ENCODE assay signal across 7 cellular contexts in the genomic region with DNA sequence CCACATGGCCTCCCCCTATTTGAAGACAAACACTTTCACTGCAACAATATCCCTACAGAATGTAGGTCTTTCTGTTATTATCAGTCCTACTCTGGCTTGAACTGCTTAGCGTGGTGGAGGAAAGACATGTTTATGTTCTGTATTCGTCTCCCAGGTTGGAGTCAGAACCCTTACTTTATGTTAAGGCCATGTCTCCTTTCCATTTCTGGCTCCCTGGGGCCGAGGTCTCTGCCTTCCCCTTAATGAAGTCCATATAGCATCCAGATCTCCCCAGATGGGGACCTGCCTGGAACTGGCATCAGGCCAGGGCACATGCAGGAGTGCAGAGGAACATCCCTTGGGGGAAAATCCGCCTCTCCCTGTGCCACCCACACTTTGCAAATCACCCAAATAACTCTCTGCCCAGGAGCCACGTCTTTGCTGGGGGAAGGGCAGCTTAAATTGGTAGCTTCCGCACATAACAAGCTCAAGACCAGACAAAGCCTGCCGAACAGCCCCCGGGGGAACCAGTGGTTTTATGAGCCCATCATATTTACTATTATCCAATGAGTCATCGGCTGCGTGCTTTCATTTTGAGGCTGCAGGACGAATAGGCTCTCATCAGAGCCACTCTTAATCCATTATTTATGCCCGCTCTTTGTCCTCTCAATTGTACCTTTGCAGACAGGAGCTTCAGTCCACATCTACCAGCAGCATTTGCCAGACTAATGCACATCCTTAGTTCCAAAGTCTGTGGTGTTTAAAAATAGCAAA.
DNase-seq lines count a peak whose midpoint lies in the region; ATAC-seq and TF ChIP-seq lines count a peak whose summit lies in the region.

No MANE protein-coding gene starts in this region.

- H3K79me2 ChIP-seq in GM23248 (ENCODE audit: insufficient read depth): no peaks in the 10 kb centered on the region

- intact Hi-C loops in testis (cut with DNase I; ENCODE audit: low total_unique reads): no loop called here

- no peak overlapping the region for H3K9ac ChIP-seq in GM23248

- no peak overlapping the region for H3K27ac Mint-ChIP-seq in activated naive CD8-positive, alpha-beta T cell treated with anti-CD3 and anti-CD28 coated beads, Interleukin-2, amount 50 U/mL, for 24 hours
- peak overlapping the region; percentile 30 to 93 (median 66) for H3K27ac Mint-ChIP-seq in naive B cell

- H3K4me3 ChIP-seq in GM23248 (peak overlapping the region; percentile 42), testis (no peak overlapping the region)

- WGBS in GM23248 (ENCODE audit: low coverage in 1 of 2, low lambda C conversion rate in 2 of 2, missing lambda C conversion rate in 2 of 2), 2 experiments: 24 to 25% methylated on average over 12 of the region's 12 CpGs
- 39 to 49% methylated on average over 12 of the region's 12 CpGs for WGBS in testis, 2 donors

- no peak overlapping the region for H2AFZ ChIP-seq in GM23248

- H3F3A ChIP-seq in GM23248 (ENCODE audit: insufficient read depth): peaks cover 13% of the 10 kb centered on the region

- no peak overlapping the region for H3K27ac ChIP-seq in GM23248
- no peak overlapping the region for H3K27ac ChIP-seq in testis

- H3K4me1 ChIP-seq in GM23248 (ENCODE audit: insufficient read depth): peaks cover 11% of the 10 kb centered on the region
- no peaks in the 10 kb centered on the region for H3K4me1 ChIP-seq in testis

- no peaks in the 10 kb centered on the region for H4K20me1 ChIP-seq in GM23248 (ENCODE audit: insufficient read depth)

- peaks cover 2% of the 10 kb centered on the region for H3K36me3 Mint-ChIP-seq in activated naive CD8-positive, alpha-beta T cell treated with anti-CD3 and anti-CD28 coated beads, Interleukin-2, amount 50 U/mL, for 24 hours (ENCODE audit: low read depth)
- peaks cover 6 to 21% of the 10 kb centered on the region in 2 donors for H3K36me3 Mint-ChIP-seq in naive B cell

- in situ Hi-C loops in GM23248 (cut with MboI): no loop called here

- H3K36me3 ChIP-seq in GM23248 (ENCODE audit: low read depth): no peaks in the 10 kb centered on the region
- no peaks in the 10 kb centered on the region for H3K36me3 ChIP-seq in testis (ENCODE audit: low read depth, missing control alignments)

- H3K27me3 Mint-ChIP-seq in activated naive CD8-positive, alpha-beta T cell treated with anti-CD3 and anti-CD28 coated beads, Interleukin-2, amount 50 U/mL, for 24 hours: no peaks in the 10 kb centered on the region
- H3K27me3 Mint-ChIP-seq in naive B cell: peaks cover 7 to 14% (median 7%) of the 10 kb centered on the region in 3 donors

- DNase-seq in GM23248 (peak; percentile 90), NCI-H2081 (lab: John Stamatoyannopoulos, UW) (peak; percentile 91 to 96), naive B cell (peak; percentile 69), Ammon's horn (ENCODE audit: low spot score) (no peak), testis (no peak)
- no peak for DNase-seq in activated naive CD8-positive, alpha-beta T cell treated with anti-CD3 and anti-CD28 coated beads, Interleukin-2, amount 50 U/mL, for 24 hours

- H3K27me3 ChIP-seq in GM23248 (replicated peaks; ENCODE audit: insufficient read depth) (peaks cover 25% of the 10 kb centered on the region; the same call in 1 of the 2 replicates), testis (no peaks in the 10 kb centered on the region)

- peaks cover 52% of the 10 kb centered on the region for H3K4me1 Mint-ChIP-seq in activated naive CD8-positive, alpha-beta T cell treated with anti-CD3 and anti-CD28 coated beads, Interleukin-2, amount 50 U/mL, for 24 hours
- peaks cover 45 to 58% (median 48%) of the 10 kb centered on the region in 3 donors for H3K4me1 Mint-ChIP-seq in naive B cell

- H3K9me2 ChIP-seq in GM23248 (ENCODE audit: insufficient read depth): no peaks in the 10 kb centered on the region

- no peak for TF ChIP-seq CTCF in testis (IDR thresholded peaks at IDR 0.05)

- H3K9me3 Mint-ChIP-seq in activated naive CD8-positive, alpha-beta T cell treated with anti-CD3 and anti-CD28 coated beads, Interleukin-2, amount 50 U/mL, for 24 hours: peaks cover 4% of the 10 kb centered on the region
- H3K9me3 Mint-ChIP-seq in naive B cell: peaks cover 3 to 14% (median 7%) of the 10 kb centered on the region in 7 donors

- peak; percentile 45 for ATAC-seq in activated naive CD8-positive, alpha-beta T cell treated with anti-CD3 and anti-CD28 coated beads, Interleukin-2, amount 50 U/mL, for 24 hours
- peak; percentile 76 to 88 for ATAC-seq in naive B cell (ENCODE audit: low read depth in 2 of 2)
- ATAC-seq in GM18498 (IDR thresholded peaks at IDR 0.05; ENCODE audit: unreplicated experiment): no peak

- TF ChIP-seq POLR2A in testis (IDR thresholded peaks at IDR 0.05): no peak

- H3K4me3 Mint-ChIP-seq in activated naive CD8-positive, alpha-beta T cell treated with anti-CD3 and anti-CD28 coated beads, Interleukin-2, amount 50 U/mL, for 24 hours: no peak overlapping the region
- H3K4me3 Mint-ChIP-seq in naive B cell: peak overlapping the region; percentile 10 to 78 (median 70)

- H3K9me3 ChIP-seq in GM23248 (ENCODE audit: low read depth) (no peaks in the 10 kb centered on the region), testis (no peaks in the 10 kb centered on the region)

- H3K4me2 ChIP-seq in GM23248 (ENCODE audit: unreplicated experiment): peak overlapping the region; percentile 53

Comparison
In these comparisons a context has a peak if more than half of its experiments do, and no peak if none do; other contexts are left out.
1. DNase-seq: peak in GM23248 (single experiment), NCI-H2081 (2 of 2) and naive B cell (single experiment); none in activated naive CD8-positive, alpha-beta T cell treated with anti-CD3 and anti-CD28 coated beads, Interleukin-2, amount 50 U/mL, for 24 hours (single experiment), Ammon's horn (single experiment) and testis (single experiment).